1 cellular context compared by ENCODE assay signal in the genomic region with DNA sequence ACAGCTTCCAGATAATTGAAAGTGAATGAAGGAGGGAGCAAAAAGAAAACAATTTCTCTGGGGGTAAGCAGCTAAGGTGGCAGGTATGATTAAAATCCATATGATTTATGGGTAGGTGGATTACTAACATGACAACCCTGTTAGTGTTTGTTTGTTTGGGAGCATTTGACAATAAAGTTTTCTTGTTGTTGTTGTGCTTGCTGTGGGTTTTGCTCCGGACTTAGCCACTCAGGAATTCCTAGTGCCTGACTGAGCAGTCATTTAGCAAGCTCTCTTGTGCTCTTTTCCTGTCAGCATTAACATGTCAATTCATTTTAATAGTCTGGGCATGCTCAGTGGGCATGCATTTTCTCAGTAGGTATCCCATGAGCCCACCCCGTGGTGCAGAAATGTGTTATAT.
TF ChIP-seq lines count a peak whose summit lies in the region.

No MANE protein-coding gene starts in this region.

TF ChIP-seq in HEK293, 187 proteins besides CTCF, POLR2A, EP300 and RAD21:
- TF ChIP-seq ZIC2 (tag by site-specific recombination; IDR thresholded peaks at IDR 0.05) = no peak
- TF ChIP-seq ZNF514 (tag by site-specific recombination; IDR thresholded peaks at IDR 0.05) = no peak
- TF ChIP-seq, protein P1, sequence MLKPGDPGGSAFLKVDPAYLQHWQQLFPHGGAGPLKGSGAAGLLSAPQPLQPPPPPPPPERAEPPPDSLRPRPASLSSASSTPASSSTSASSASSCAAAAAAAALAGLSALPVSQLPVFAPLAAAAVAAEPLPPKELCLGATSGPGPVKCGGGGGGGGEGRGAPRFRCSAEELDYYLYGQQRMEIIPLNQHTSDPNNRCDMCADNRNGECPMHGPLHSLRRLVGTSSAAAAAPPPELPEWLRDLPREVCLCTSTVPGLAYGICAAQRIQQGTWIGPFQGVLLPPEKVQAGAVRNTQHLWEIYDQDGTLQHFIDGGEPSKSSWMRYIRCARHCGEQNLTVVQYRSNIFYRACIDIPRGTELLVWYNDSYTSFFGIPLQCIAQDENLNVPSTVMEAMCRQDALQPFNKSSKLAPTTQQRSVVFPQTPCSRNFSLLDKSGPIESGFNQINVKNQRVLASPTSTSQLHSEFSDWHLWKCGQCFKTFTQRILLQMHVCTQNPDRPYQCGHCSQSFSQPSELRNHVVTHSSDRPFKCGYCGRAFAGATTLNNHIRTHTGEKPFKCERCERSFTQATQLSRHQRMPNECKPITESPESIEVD (tag by site-specific recombination; IDR thresholded peaks at IDR 0.05) = no peak
- TF ChIP-seq ZNF76 (tag by site-specific recombination; IDR thresholded peaks at IDR 0.05; ENCODE audit: borderline replicate concordance, low read depth) = 0 out of 2 replicates have a peak, but pooled peaks have one; percentile 26
- no peak for TF ChIP-seq ZNF510 (tag by site-specific recombination; IDR thresholded peaks at IDR 0.05; ENCODE audit: insufficient replicate concordance)
- TF ChIP-seq FEZF1 (tag by site-specific recombination; IDR thresholded peaks at IDR 0.05) = peak; percentile 79
- no peak for TF ChIP-seq ZNF501 (tag by site-specific recombination; IDR thresholded peaks at IDR 0.05)
- peak; percentile 13; the same call in 1 of the 2 replicates for TF ChIP-seq OSR2 (tag by site-specific recombination; IDR thresholded peaks at IDR 0.05)
- TF ChIP-seq, protein P2, sequence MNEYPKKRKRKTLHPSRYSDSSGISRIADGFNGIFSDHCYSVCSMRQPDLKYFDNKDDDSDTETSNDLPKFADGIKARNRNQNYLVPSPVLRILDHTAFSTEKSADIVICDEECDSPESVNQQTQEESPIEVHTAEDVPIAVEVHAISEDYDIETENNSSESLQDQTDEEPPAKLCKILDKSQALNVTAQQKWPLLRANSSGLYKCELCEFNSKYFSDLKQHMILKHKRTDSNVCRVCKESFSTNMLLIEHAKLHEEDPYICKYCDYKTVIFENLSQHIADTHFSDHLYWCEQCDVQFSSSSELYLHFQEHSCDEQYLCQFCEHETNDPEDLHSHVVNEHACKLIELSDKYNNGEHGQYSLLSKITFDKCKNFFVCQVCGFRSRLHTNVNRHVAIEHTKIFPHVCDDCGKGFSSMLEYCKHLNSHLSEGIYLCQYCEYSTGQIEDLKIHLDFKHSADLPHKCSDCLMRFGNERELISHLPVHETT (tag by site-specific recombination; IDR thresholded peaks at IDR 0.05) = no peak
- no peak for TF ChIP-seq ZNF423 (tag by site-specific recombination; IDR thresholded peaks at IDR 0.05)
- no peak for TF ChIP-seq ZNF548 (tag by site-specific recombination; IDR thresholded peaks at IDR 0.05)
- TF ChIP-seq, protein P3, sequence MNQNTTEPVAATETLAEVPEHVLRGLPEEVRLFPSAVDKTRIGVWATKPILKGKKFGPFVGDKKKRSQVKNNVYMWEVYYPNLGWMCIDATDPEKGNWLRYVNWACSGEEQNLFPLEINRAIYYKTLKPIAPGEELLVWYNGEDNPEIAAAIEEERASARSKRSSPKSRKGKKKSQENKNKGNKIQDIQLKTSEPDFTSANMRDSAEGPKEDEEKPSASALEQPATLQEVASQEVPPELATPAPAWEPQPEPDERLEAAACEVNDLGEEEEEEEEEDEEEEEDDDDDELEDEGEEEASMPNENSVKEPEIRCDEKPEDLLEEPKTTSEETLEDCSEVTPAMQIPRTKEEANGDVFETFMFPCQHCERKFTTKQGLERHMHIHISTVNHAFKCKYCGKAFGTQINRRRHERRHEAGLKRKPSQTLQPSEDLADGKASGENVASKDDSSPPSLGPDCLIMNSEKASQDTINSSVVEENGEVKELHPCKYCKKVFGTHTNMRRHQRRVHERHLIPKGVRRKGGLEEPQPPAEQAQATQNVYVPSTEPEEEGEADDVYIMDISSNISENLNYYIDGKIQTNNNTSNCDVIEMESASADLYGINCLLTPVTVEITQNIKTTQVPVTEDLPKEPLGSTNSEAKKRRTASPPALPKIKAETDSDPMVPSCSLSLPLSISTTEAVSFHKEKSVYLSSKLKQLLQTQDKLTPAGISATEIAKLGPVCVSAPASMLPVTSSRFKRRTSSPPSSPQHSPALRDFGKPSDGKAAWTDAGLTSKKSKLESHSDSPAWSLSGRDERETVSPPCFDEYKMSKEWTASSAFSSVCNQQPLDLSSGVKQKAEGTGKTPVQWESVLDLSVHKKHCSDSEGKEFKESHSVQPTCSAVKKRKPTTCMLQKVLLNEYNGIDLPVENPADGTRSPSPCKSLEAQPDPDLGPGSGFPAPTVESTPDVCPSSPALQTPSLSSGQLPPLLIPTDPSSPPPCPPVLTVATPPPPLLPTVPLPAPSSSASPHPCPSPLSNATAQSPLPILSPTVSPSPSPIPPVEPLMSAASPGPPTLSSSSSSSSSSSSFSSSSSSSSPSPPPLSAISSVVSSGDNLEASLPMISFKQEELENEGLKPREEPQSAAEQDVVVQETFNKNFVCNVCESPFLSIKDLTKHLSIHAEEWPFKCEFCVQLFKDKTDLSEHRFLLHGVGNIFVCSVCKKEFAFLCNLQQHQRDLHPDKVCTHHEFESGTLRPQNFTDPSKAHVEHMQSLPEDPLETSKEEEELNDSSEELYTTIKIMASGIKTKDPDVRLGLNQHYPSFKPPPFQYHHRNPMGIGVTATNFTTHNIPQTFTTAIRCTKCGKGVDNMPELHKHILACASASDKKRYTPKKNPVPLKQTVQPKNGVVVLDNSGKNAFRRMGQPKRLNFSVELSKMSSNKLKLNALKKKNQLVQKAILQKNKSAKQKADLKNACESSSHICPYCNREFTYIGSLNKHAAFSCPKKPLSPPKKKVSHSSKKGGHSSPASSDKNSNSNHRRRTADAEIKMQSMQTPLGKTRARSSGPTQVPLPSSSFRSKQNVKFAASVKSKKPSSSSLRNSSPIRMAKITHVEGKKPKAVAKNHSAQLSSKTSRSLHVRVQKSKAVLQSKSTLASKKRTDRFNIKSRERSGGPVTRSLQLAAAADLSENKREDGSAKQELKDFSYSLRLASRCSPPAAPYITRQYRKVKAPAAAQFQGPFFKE (tag by site-specific recombination; IDR thresholded peaks at IDR 0.05; ENCODE audit: borderline replicate concordance) = no peak
- TF ChIP-seq ZNF626 (tag by site-specific recombination; IDR thresholded peaks at IDR 0.05) = no peak
- peak; percentile 80; the same call in 1 of the 2 replicates for TF ChIP-seq ZNF266 (tag by site-specific recombination; IDR thresholded peaks at IDR 0.05; ENCODE audit: low read depth)
- TF ChIP-seq WT1 (tag by site-specific recombination; IDR thresholded peaks at IDR 0.05) = 0 out of 2 replicates have a peak, but pooled peaks have one; percentile 21
- no peak for TF ChIP-seq ZNF239 (tag by site-specific recombination; IDR thresholded peaks at IDR 0.05)
- TF ChIP-seq GFI1B (tag by site-specific recombination; IDR thresholded peaks at IDR 0.05) = no peak
- no peak for TF ChIP-seq ZNF624 (tag by site-specific recombination; IDR thresholded peaks at IDR 0.05)
- no peak for TF ChIP-seq ZSCAN30 (tag by site-specific recombination; IDR thresholded peaks at IDR 0.05)
- no peak for TF ChIP-seq ZNF274 (IDR thresholded peaks at IDR 0.05; ENCODE audit: low read length)
- no peak for TF ChIP-seq ZNF274 (tag by site-specific recombination; IDR thresholded peaks at IDR 0.05; ENCODE audit: borderline replicate concordance)
- TF ChIP-seq SP7 (tag by site-specific recombination; IDR thresholded peaks at IDR 0.05) = no peak
- TF ChIP-seq ZNF16 (tag by site-specific recombination; IDR thresholded peaks at IDR 0.05; ENCODE audit: low read depth) = no peak
- TF ChIP-seq TRIM28 (IDR thresholded peaks at IDR 0.05; ENCODE audit: borderline replicate concordance, low read length) = peak; percentile 83; the same call in 1 of the 2 replicates
- TF ChIP-seq EGR2 (tag by site-specific recombination; IDR thresholded peaks at IDR 0.05; ENCODE audit: low read depth) = no peak
- no peak for TF ChIP-seq ZNF155 (tag by site-specific recombination; IDR thresholded peaks at IDR 0.05)
